In genomic region chr2:42761554-42761953, GRCh38 we compare ENCODE assay signal across 24 cellular contexts. TPM values are rescaled to one million over a fixed set of nuclear protein-coding genes. Genes with fewer than 3 reads are reported as not detected.
A peak's percentile ranks its signal among the peaks of the same experiment; 100 is the strongest.
DNase-seq lines count a peak whose midpoint lies in the region; ATAC-seq and TF ChIP-seq lines count a peak whose summit lies in the region.
"Had no signal": no experiment of that assay in that cellular context is flagged by ENCODE, and none has a peak within 500 bp of the region (broad histone marks: within the 10 kb centered on the region; RNA-seq: fewer than 3 reads in every experiment).

No MANE protein-coding gene starts in this region.

- no peaks in the 10 kb centered on the region for H3K9me3 ChIP-seq in neutrophil

- peak overlapping the region; percentile 10 for H3K4me3 Mint-ChIP-seq in natural killer cell treated with Interleukin-12 subunit alpha and Interleukin-12 subunit beta and Interleukin-15 and Interleukin-18, amount 100 ng/mL, for 72 hours
- H3K4me3 Mint-ChIP-seq in natural killer cell, result no peak overlapping the region
- no peak overlapping the region for H3K4me3 Mint-ChIP-seq in effector memory CD8-positive, alpha-beta T cell
- no peak overlapping the region for H3K4me3 Mint-ChIP-seq in activated CD4-positive, alpha-beta T cell treated with anti-CD3 and anti-CD28 coated beads, Interleukin-2, amount 10 ng/mL, durations not matched to agents 7 days and 5 days

- TF ChIP-seq CTCF in natural killer cell (IDR thresholded peaks at IDR 0.05) (no peak), neutrophil (IDR thresholded peaks at IDR 0.05) (no peak)

- no peaks in the 10 kb centered on the region for H3K36me3 ChIP-seq in neutrophil

- peaks cover 66% of the 10 kb centered on the region in 2 experiments for H3K4me1 ChIP-seq in neutrophil (ENCODE audit: control insufficient read depth in 1 of 2, insufficient read depth in 1 of 2, low read depth in 1 of 2, low read length in 1 of 2)

- H3K27ac ChIP-seq in neutrophil, result peak overlapping the region; percentile 89
- H3K27ac ChIP-seq: KMS-11, RWPE1, SK-N-MC had no signal

- H3K27me3 ChIP-seq in neutrophil, result no peaks in the 10 kb centered on the region

- no peak for DNase-seq in natural killer cell treated with Interleukin-12 subunit alpha and Interleukin-12 subunit beta and Interleukin-15 and Interleukin-18, amount 100 ng/mL, for 72 hours (ENCODE audit: low spot score)
- no peak for DNase-seq in natural killer cell
- DNase-seq in effector memory CD8-positive, alpha-beta T cell, result no peak
- DNase-seq in stimulated activated CD4-positive, alpha-beta T cell treated with anti-CD3 and anti-CD28 coated beads, Interleukin-15, amount 100 ng/mL, for 24 hours, result no peak
- DNase-seq in activated CD4-positive, alpha-beta T cell treated with anti-CD3 and anti-CD28 coated beads, Interleukin-2, amount 10 ng/mL, durations not matched to agents 7 days and 5 days, result no peak
- DNase-seq: AML-193; C1 segment of cervical spinal cord; DMS53; GDM1; MV-4-11; NCI-H1105 treated with DMSO at 0.1 percent for 48 hours; NCI-H2029 treated with DMSO at 0.1 percent for 48 hours; NCI-H226; NCI-H510A treated with DMSO at 0.1 percent for 48 hours; NCI-H748 treated with DMSO at 0.1 percent for 48 hours; NK-92 treated with Interleukin-12 subunit alpha and Interleukin-12 subunit beta, amount 100 ng/mL, for 24 hours; SHP77 treated with DMSO at 0.1 percent for 48 hours had no signal

- intact Hi-C loops in natural killer cell (cut with micrococcal nuclease), result no loop called here

- CTCF ChIA-PET in activated CD4-positive, alpha-beta T cell treated with anti-CD3 and anti-CD28 coated beads, Interleukin-2, amount 10 ng/mL, durations not matched to agents 7 days and 5 days (lab: Charles Lee), result no interaction called here

- H3K27me3 Mint-ChIP-seq in natural killer cell treated with Interleukin-12 subunit alpha and Interleukin-12 subunit beta and Interleukin-15 and Interleukin-18, amount 100 ng/mL, for 72 hours, result no peaks in the 10 kb centered on the region
- no peaks in the 10 kb centered on the region for H3K27me3 Mint-ChIP-seq in natural killer cell (ENCODE audit: low read depth in 2 of 2)
- no peaks in the 10 kb centered on the region for H3K27me3 Mint-ChIP-seq in effector memory CD8-positive, alpha-beta T cell
- no peaks in the 10 kb centered on the region for H3K27me3 Mint-ChIP-seq in activated CD4-positive, alpha-beta T cell treated with anti-CD3 and anti-CD28 coated beads, Interleukin-2, amount 10 ng/mL, durations not matched to agents 7 days and 5 days

- ATAC-seq in natural killer cell treated with Interleukin-12 subunit alpha and Interleukin-12 subunit beta and Interleukin-15 and Interleukin-18, amount 100 ng/mL, for 72 hours, result no peak
- ATAC-seq in natural killer cell, result no peak
- ATAC-seq in effector memory CD8-positive, alpha-beta T cell (replicated peaks), result no peak
- no peak for ATAC-seq in GM21717 (IDR thresholded peaks at IDR 0.05; ENCODE audit: unreplicated experiment)

- H3K36me3 Mint-ChIP-seq in natural killer cell treated with Interleukin-12 subunit alpha and Interleukin-12 subunit beta and Interleukin-15 and Interleukin-18, amount 100 ng/mL, for 72 hours, result no peaks in the 10 kb centered on the region
- H3K36me3 Mint-ChIP-seq in natural killer cell, result no peaks in the 10 kb centered on the region
- H3K36me3 Mint-ChIP-seq in effector memory CD8-positive, alpha-beta T cell (ENCODE audit: insufficient read depth), result peaks cover 8% of the 10 kb centered on the region
- H3K36me3 Mint-ChIP-seq in activated CD4-positive, alpha-beta T cell treated with anti-CD3 and anti-CD28 coated beads, Interleukin-2, amount 10 ng/mL, durations not matched to agents 7 days and 5 days (ENCODE audit: low read depth), result no peaks in the 10 kb centered on the region

- peak overlapping the region; percentile 68 to 76 for H3K4me3 ChIP-seq in neutrophil (ENCODE audit: low read depth in 1 of 2, low read length in 1 of 2)
- H3K4me3 ChIP-seq: SK-N-MC had no signal

- peak overlapping the region in 1 of 2 donors; percentile 34 for H3K27ac Mint-ChIP-seq in natural killer cell treated with Interleukin-12 subunit alpha and Interleukin-12 subunit beta and Interleukin-15 and Interleukin-18, amount 100 ng/mL, for 72 hours
- no peak overlapping the region for H3K27ac Mint-ChIP-seq in natural killer cell
- peak overlapping the region; percentile 36 to 86 for H3K27ac Mint-ChIP-seq in effector memory CD8-positive, alpha-beta T cell
- H3K27ac Mint-ChIP-seq in activated CD4-positive, alpha-beta T cell treated with anti-CD3 and anti-CD28 coated beads, Interleukin-2, amount 10 ng/mL, durations not matched to agents 7 days and 5 days, result no peak overlapping the region

- POLR2A ChIA-PET in activated CD4-positive, alpha-beta T cell treated with anti-CD3 and anti-CD28 coated beads, Interleukin-2, amount 10 ng/mL, durations not matched to agents 7 days and 5 days (lab: Charles Lee), result no interaction called here

- H3K9me3 Mint-ChIP-seq in natural killer cell treated with Interleukin-12 subunit alpha and Interleukin-12 subunit beta and Interleukin-15 and Interleukin-18, amount 100 ng/mL, for 72 hours, result no peaks in the 10 kb centered on the region
- H3K9me3 Mint-ChIP-seq in natural killer cell, result no peaks in the 10 kb centered on the region
- no peaks in the 10 kb centered on the region for H3K9me3 Mint-ChIP-seq in effector memory CD8-positive, alpha-beta T cell
- no peaks in the 10 kb centered on the region for H3K9me3 Mint-ChIP-seq in activated CD4-positive, alpha-beta T cell treated with anti-CD3 and anti-CD28 coated beads, Interleukin-2, amount 10 ng/mL, durations not matched to agents 7 days and 5 days

- no peaks in the 10 kb centered on the region for H3K4me1 Mint-ChIP-seq in natural killer cell treated with Interleukin-12 subunit alpha and Interleukin-12 subunit beta and Interleukin-15 and Interleukin-18, amount 100 ng/mL, for 72 hours (ENCODE audit: low read depth in 2 of 2)
- peaks cover 0 to 13% of the 10 kb centered on the region in 2 donors for H3K4me1 Mint-ChIP-seq in natural killer cell
- peaks cover 0 to 2% of the 10 kb centered on the region in 2 donors for H3K4me1 Mint-ChIP-seq in effector memory CD8-positive, alpha-beta T cell (ENCODE audit: low read depth in 2 of 2)
- no peaks in the 10 kb centered on the region for H3K4me1 Mint-ChIP-seq in activated CD4-positive, alpha-beta T cell treated with anti-CD3 and anti-CD28 coated beads, Interleukin-2, amount 10 ng/mL, durations not matched to agents 7 days and 5 days

RNA-seq across cellular contexts. Expression of gene OXER1, which starts 2.4 kb away (rescaled TPM):
- not detected for total RNA-seq in natural killer cell treated with Interleukin-12 subunit alpha and Interleukin-12 subunit beta and Interleukin-15 and Interleukin-18, amount 100 ng/mL, for 72 hours
- 1 to 10 TPM in 1 of 3 donors, under 1 TPM in 2; 0.19 to 2.7 (median 0.41) TPM for total RNA-seq in natural killer cell
- not detected for total RNA-seq in activated CD4-positive, alpha-beta T cell treated with anti-CD3 and anti-CD28 coated beads, Interleukin-2, amount 10 ng/mL, durations not matched to agents 7 days and 5 days
- total RNA-seq: A172, HT1080 had no signal

RNA-seq across cellular contexts. Expression of gene HAAO, which starts 30.8 kb away (rescaled TPM):
- not detected for total RNA-seq in natural killer cell treated with Interleukin-12 subunit alpha and Interleukin-12 subunit beta and Interleukin-15 and Interleukin-18, amount 100 ng/mL, for 72 hours
- total RNA-seq in natural killer cell, result 1 to 10 TPM in 1 of 3 donors, under 1 TPM in 2; 0.35 to 1.3 (median 0.68) TPM
- not detected for total RNA-seq in activated CD4-positive, alpha-beta T cell treated with anti-CD3 and anti-CD28 coated beads, Interleukin-2, amount 10 ng/mL, durations not matched to agents 7 days and 5 days
- total RNA-seq: A172, HT1080 had no signal

Comparison
In these comparisons a context has a peak if more than half of its experiments do, and no peak if none do; other contexts are left out.
1. H3K27ac Mint-ChIP-seq: peak in effector memory CD8-positive, alpha-beta T cell (2 of 2); none in natural killer cell (0 of 2) and activated CD4-positive, alpha-beta T cell treated with anti-CD3 and anti-CD28 coated beads, Interleukin-2, amount 10 ng/mL, durations not matched to agents 7 days and 5 days (single experiment).